ENCODE assay signal across 22 cellular contexts in the genomic region with DNA sequence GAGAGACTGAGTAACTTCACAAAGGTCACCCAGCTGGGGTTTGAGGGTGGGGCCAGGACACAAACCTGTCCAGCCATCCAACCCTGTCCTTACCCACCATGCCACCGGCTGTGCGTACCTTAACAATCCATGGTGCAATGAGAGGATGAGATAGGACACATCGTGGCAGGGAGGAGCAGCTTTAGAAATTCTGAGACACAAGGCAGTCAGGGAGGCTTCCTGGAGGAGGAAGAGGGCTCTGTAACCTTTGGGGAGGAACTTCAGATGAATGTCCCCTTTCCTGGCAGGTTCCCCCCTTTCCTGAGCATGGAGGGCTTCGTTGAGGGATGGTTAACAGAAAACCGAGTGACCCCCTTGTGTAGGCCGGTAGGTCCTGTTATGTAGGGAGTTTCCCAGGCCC.
"Had no signal": no experiment of that assay in that cellular context is flagged by ENCODE, and none has a peak within 500 bp of the region (broad histone marks: within the 10 kb centered on the region; RNA-seq: fewer than 3 reads in every experiment).

No MANE protein-coding gene starts in this region.

- H3K4me1 ChIP-seq: SJCRH30 had no signal

- DNase-seq: Karpas-422, KG1, MG63, NCI-H1092, NCI-H1105 treated with DMSO at 0.1 percent for 48 hours, NCI-H1417 treated with DMSO at 0.1 percent for 48 hours, NCI-H146, NCI-H1694 treated with DMSO at 0.1 percent for 48 hours, NCI-H1930, NCI-H2081, NCI-H2171, NCI-H226, NCI-H446, NCI-H510A, NCI-H524 treated with DMSO at 0.1 percent for 48 hours, NCI-H69, NCI-H774, RPMI8226, SHP77 treated with DMSO at 0.1 percent for 48 hours, SJCRH30 had no signal

- FAIRE-seq: RCC 7860 had no signal

- H3K4me3 ChIP-seq: MG63, SJCRH30 had no signal

- H3K27ac ChIP-seq: SJCRH30 had no signal

- ATAC-seq: SK-N-SH treated with all-trans-retinoic acid at 6 μM for 48 hours had no signal

- H3K9me3 ChIP-seq: MG63, SJCRH30 had no signal
